ENCODE assay signal across 1 cellular context in genomic region chr12:72209096-72209495, GRCh38.
TF ChIP-seq lines count a peak whose summit lies in the region.

No MANE protein-coding gene starts in this region.

TF ChIP-seq in SK-N-SH, 30 proteins besides CTCF, POLR2A, EP300 and RAD21 (continued from another document):
- TF ChIP-seq ZBTB33 (IDR thresholded peaks at IDR 0.05; ENCODE audit: borderline replicate concordance, low read depth) = no peak
- TF ChIP-seq NRF1 (IDR thresholded peaks at IDR 0.05; ENCODE audit: low read depth, low read length) = no peak
- no peak for TF ChIP-seq FOXJ3 (CRISPR knock-in tag; IDR thresholded peaks at IDR 0.05)
- no peak for TF ChIP-seq PBX3 (IDR thresholded peaks at IDR 0.05)
- no peak for TF ChIP-seq REST (IDR thresholded peaks at IDR 0.05; ENCODE audit: low read depth, low read length)
- TF ChIP-seq POLR2AphosphoS5 (IDR thresholded peaks at IDR 0.05; ENCODE audit: low read depth, low read length) = no peak
- no peak for TF ChIP-seq YY1 (IDR thresholded peaks at IDR 0.05; ENCODE audit: low read depth)
